ENCODE assay signal across 1 cellular context in the genomic region with DNA sequence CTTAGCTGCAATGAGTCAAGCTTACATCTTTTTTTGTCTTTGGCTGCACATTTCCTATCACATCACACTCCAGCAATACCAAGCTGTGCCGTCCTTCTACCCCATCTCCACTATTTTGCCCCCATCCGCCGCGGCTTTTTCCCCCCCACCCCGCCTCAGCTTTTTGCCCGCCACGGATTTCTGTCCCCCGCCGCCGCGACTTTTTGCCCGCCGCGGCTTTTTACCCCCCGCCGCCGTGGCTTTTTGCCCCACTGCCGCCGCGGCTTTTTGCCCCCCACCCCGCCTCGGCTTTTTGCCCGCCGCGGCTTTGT.
TF ChIP-seq lines count a peak whose summit lies in the region.

No MANE protein-coding gene starts in this region.

TF ChIP-seq in GM23338, 12 proteins besides CTCF, POLR2A, EP300 and RAD21:
- peak; percentile 80 for TF ChIP-seq EZH2 (IDR thresholded peaks at IDR 0.05; ENCODE audit: low read depth, unreplicated experiment)
